ENCODE assay signal across 1 cellular context in the genomic region with DNA sequence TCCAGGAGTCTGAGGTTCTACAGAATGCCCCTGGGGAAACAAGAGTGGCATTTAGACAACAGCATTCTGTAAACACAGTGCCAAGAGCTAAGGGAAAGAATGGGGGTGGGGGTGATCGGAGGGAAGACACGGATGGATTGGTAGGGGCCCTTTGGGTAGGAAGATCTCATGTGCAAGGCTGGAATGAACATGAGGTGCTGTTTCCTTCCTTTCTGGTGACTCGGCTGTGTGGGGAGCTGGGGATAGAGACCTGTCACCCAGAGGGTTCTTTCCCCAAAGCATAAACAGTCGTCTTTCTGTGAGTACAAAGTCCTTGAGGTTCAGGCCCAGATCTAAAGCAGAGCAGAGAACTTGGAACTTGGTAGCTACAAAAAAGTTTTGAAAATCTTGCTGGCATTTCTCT.
TF ChIP-seq lines count a peak whose summit lies in the region.

No MANE protein-coding gene starts in this region.

TF ChIP-seq in H1, 55 proteins besides CTCF, POLR2A, EP300 and RAD21:
- TF ChIP-seq POLR2AphosphoS5 (IDR thresholded peaks at IDR 0.05; ENCODE audit: low read depth, low read length) (peak; percentile 75; the same call in 1 of the 2 replicates), SIX5 (IDR thresholded peaks at IDR 0.05; ENCODE audit: low read depth, low read length) (no peak), SIRT6 (IDR thresholded peaks at IDR 0.05; ENCODE audit: low read length) (peak; percentile 53)
